ENCODE assay signal across 17 cellular contexts in the genomic region with DNA sequence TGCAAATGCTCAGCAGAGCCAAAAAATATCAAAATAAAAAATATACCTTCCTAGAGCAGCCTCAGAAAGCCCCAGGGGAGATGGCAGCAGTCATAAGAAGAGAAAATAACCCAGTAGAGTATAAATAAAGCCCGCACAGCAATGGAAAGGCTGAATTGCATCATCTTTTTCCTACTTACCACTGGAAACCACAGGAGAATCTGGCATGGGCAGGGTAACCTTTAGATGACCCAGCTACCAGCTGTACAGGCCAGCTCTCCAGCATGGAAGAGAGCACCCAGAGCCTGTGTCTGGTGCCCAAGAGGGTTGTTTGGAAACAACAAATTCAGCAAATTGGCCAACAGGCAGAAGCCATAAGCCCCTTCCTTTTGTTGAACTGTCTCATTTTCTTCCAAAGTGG.
"Had no signal": no experiment of that assay in that cellular context is flagged by ENCODE, and none has a peak within 500 bp of the region (broad histone marks: within the 10 kb centered on the region; RNA-seq: fewer than 3 reads in every experiment).

No MANE protein-coding gene starts in this region.

- H3K9me3 ChIP-seq: colonic mucosa, ovary, spleen, testis, upper lobe of left lung had no signal

- H3K36me3 ChIP-seq: colonic mucosa, ovary, spleen, upper lobe of left lung had no signal

- H3K27me3 ChIP-seq: colonic mucosa, ovary, spleen, testis, upper lobe of left lung had no signal

- DNase-seq: activated CD4-positive, alpha-beta T cell treated with anti-CD3 and anti-CD28 coated beads for 48 hours; activated CD8-positive, alpha-beta memory T cell treated with anti-CD3 and anti-CD28 coated beads, Interleukin-2, amount 50 U/mL, for 4 hours; activated CD8-positive, alpha-beta T cell treated with anti-CD3 and anti-CD28 coated beads, Interleukin-2, amount 10 ng/mL, durations not matched to agents 7 days and 5 days; activated gamma-delta T cell; activated T-cell treated with anti-CD3 and anti-CD28 coated beads, Interleukin-2, amount 50 U/mL, for 48 hours; amygdala; central memory CD4-positive, alpha-beta T cell; colonic mucosa; mammary epithelial cell; naive thymus-derived CD4-positive, alpha-beta T cell; ovary; spleen; stimulated activated naive CD8-positive, alpha-beta T cell treated with anti-CD3 and anti-CD28 coated beads, Interleukin-15, amount 100 ng/mL, for 72 hours; testis; upper lobe of left lung had no signal

- H3K27ac ChIP-seq: colonic mucosa, ovary, spleen, testis, upper lobe of left lung had no signal

- ATAC-seq: activated CD8-positive, alpha-beta T cell treated with anti-CD3 and anti-CD28 coated beads, Interleukin-2, amount 10 ng/mL, durations not matched to agents 7 days and 5 days; naive thymus-derived CD4-positive, alpha-beta T cell; sciatic nerve; stimulated activated naive CD8-positive, alpha-beta T cell treated with anti-CD3 and anti-CD28 coated beads, Interleukin-15, amount 100 ng/mL, for 72 hours; WTC11 had no signal

- H3K4me3 ChIP-seq: colonic mucosa, ovary, spleen, testis, upper lobe of left lung had no signal

- H3K4me1 ChIP-seq: colonic mucosa, spleen, testis, upper lobe of left lung had no signal
